Comparison of ENCODE assay signal across 1 cellular context in genomic region chr4:76246025-76246424, GRCh38.
TF ChIP-seq lines count a peak whose summit lies in the region.

No MANE protein-coding gene starts in this region.

TF ChIP-seq in GM12878, 131 proteins besides CTCF, POLR2A, EP300 and RAD21 (continued from another document):
- TF ChIP-seq NKRF (conservative IDR thresholded peaks at IDR 0.05) = no peak
- no peak for TF ChIP-seq ZNF384 (IDR thresholded peaks at IDR 0.05; ENCODE audit: borderline replicate concordance, low read depth, low read length)
- no peak for TF ChIP-seq STAT3 (IDR thresholded peaks at IDR 0.05; ENCODE audit: low read depth, low read length)
- TF ChIP-seq ATF7 (IDR thresholded peaks at IDR 0.05; ENCODE audit: low read depth) = no peak
- no peak for TF ChIP-seq SMAD1 (IDR thresholded peaks at IDR 0.05; ENCODE audit: low read depth, partially characterized antibody)
